ENCODE assay signal across 15 cellular contexts in the genomic region with DNA sequence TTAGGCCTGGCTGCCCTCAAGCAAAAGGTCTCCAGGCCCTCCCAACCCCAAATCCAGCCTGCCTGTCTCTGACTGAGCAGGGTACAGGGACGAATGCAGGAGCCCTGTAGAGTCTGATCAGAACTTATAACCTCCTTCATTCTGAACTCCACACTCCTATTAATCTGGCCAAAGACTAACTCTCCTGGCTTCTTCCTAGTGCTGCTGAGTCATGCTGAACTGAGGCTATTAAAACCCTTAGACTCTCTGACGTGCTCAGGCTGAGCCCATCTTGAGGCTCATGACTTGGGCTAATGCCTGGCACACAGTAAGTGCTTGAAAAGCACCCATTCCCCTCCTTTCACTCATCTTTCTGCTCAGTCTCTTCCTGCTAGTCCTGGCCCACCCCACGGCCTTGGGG.
DNase-seq lines count a peak whose midpoint lies in the region; ATAC-seq and TF ChIP-seq lines count a peak whose summit lies in the region.
"Had no signal": no experiment of that assay in that cellular context is flagged by ENCODE, and none has a peak within 500 bp of the region (broad histone marks: within the 10 kb centered on the region; RNA-seq: fewer than 3 reads in every experiment).

No MANE protein-coding gene starts in this region.

- peaks cover 64% of the 10 kb centered on the region for H3K36me3 Mint-ChIP-seq in activated naive CD4-positive, alpha-beta T cell treated with anti-CD3 and anti-CD28 coated beads, Interleukin-2, amount 10 ng/mL, durations not matched to agents 7 days and 5 days
- peaks cover 44% of the 10 kb centered on the region for H3K36me3 Mint-ChIP-seq in central memory CD8-positive, alpha-beta T cell (ENCODE audit: insufficient read depth)
- H3K36me3 Mint-ChIP-seq in stimulated activated effector memory CD8-positive, alpha-beta T cell treated with anti-CD3 and anti-CD28 coated beads, Interleukin-12 subunit alpha, Interleukin-12 subunit beta, amount 100 ng/mL, for 72 hours = peaks cover 90% of the 10 kb centered on the region
- no peaks in the 10 kb centered on the region for H3K36me3 Mint-ChIP-seq in chondrocyte (ENCODE audit: low read depth)

- no peak for DNase-seq in activated naive CD4-positive, alpha-beta T cell treated with anti-CD3 and anti-CD28 coated beads, Interleukin-2, amount 10 ng/mL, durations not matched to agents 7 days and 5 days
- DNase-seq in activated naive CD4-positive, alpha-beta T cell treated with anti-CD3 and anti-CD28 coated beads, Interleukin-2, amount 50 U/mL, for 16 hours = no peak
- DNase-seq in PC-3 = peak; percentile 50
- no peak for DNase-seq in central memory CD8-positive, alpha-beta T cell (ENCODE audit: low spot score in 2 of 2)
- no peak for DNase-seq in stimulated activated effector memory CD8-positive, alpha-beta T cell treated with anti-CD3 and anti-CD28 coated beads, Interleukin-12 subunit alpha, Interleukin-12 subunit beta, amount 100 ng/mL, for 72 hours (ENCODE audit: low spot score in 2 of 2)
- DNase-seq in cardiac septum (ENCODE audit: low spot score) = no peak
- no peak for DNase-seq in HEK293T (ENCODE audit: extremely low spot score)
- no peak for DNase-seq in chondrocyte (ENCODE audit: low spot score)
- DNase-seq: aorta, DMS53, islet precursor cell, NCI-H1436 treated with DMSO at 0.1 percent for 48 hours, NCI-H526, psoas muscle, SIG-M5 had no signal

- peak; percentile 85 for ATAC-seq in PC-3
- no peak for ATAC-seq in central memory CD8-positive, alpha-beta T cell (replicated peaks; ENCODE audit: extremely low read depth, poor library complexity, severe bottlenecking)
- no peak for ATAC-seq in stimulated activated effector memory CD8-positive, alpha-beta T cell treated with anti-CD3 and anti-CD28 coated beads, Interleukin-12 subunit alpha, Interleukin-12 subunit beta, amount 100 ng/mL, for 72 hours
- ATAC-seq: psoas muscle had no signal

- no peaks in the 10 kb centered on the region for H3K9me3 Mint-ChIP-seq in activated naive CD4-positive, alpha-beta T cell treated with anti-CD3 and anti-CD28 coated beads, Interleukin-2, amount 10 ng/mL, durations not matched to agents 7 days and 5 days
- no peaks in the 10 kb centered on the region for H3K9me3 Mint-ChIP-seq in central memory CD8-positive, alpha-beta T cell
- no peaks in the 10 kb centered on the region for H3K9me3 Mint-ChIP-seq in stimulated activated effector memory CD8-positive, alpha-beta T cell treated with anti-CD3 and anti-CD28 coated beads, Interleukin-12 subunit alpha, Interleukin-12 subunit beta, amount 100 ng/mL, for 72 hours
- peaks cover 6% of the 10 kb centered on the region for H3K9me3 Mint-ChIP-seq in chondrocyte (ENCODE audit: low read depth)

- CTCF ChIA-PET in activated naive CD4-positive, alpha-beta T cell treated with anti-CD3 and anti-CD28 coated beads, Interleukin-2, amount 10 ng/mL, durations not matched to agents 7 days and 5 days (lab: Charles Lee) = no interaction called here
- CTCF ChIA-PET in PC-3 (lab: Charles Lee) = no interaction called here
- CTCF ChIA-PET in HEK293T (lab: Yijun Ruan, JAX) = no interaction called here

- H3K9me2 ChIP-seq in PC-3 (replicated peaks; ENCODE audit: low read length) = no peaks in the 10 kb centered on the region

- no peaks in the 10 kb centered on the region for H3K27me3 ChIP-seq in PC-3 (ENCODE audit: low read length)

- intact Hi-C loops in PC-3 (cut with micrococcal nuclease) = no loop called here
- intact Hi-C loops in cardiac septum (cut with DNase I) = no loop called here

- no peak overlapping the region for H3K4me3 ChIP-seq in PC-3 (ENCODE audit: low read length)
- H3K4me3 ChIP-seq: psoas muscle had no signal

- no peak overlapping the region for H3K4me2 ChIP-seq in PC-3 (ENCODE audit: low read length)

- H3K79me2 ChIP-seq in PC-3 (ENCODE audit: low read length) = no peaks in the 10 kb centered on the region

- BruUV-seq in PC-3 (replicated peaks; lab: Mats Ljungman, UMichigan) = no TSS peak

- H3K4me1 Mint-ChIP-seq in activated naive CD4-positive, alpha-beta T cell treated with anti-CD3 and anti-CD28 coated beads, Interleukin-2, amount 10 ng/mL, durations not matched to agents 7 days and 5 days = peaks cover 6% of the 10 kb centered on the region
- H3K4me1 Mint-ChIP-seq in central memory CD8-positive, alpha-beta T cell = peaks cover 26% of the 10 kb centered on the region
- H3K4me1 Mint-ChIP-seq in stimulated activated effector memory CD8-positive, alpha-beta T cell treated with anti-CD3 and anti-CD28 coated beads, Interleukin-12 subunit alpha, Interleukin-12 subunit beta, amount 100 ng/mL, for 72 hours = peaks cover 14% of the 10 kb centered on the region
- H3K4me1 Mint-ChIP-seq in chondrocyte (ENCODE audit: low read depth) = no peaks in the 10 kb centered on the region

- no peaks in the 10 kb centered on the region for H3F3A ChIP-seq in PC-3 (ENCODE audit: low read length, unreplicated experiment)

- H3K9ac ChIP-seq in PC-3 (ENCODE audit: low read length) = no peak overlapping the region

- POLR2A ChIA-PET in PC-3 (lab: Charles Lee; ENCODE audit: unreplicated experiment) = no interaction called here
- POLR2A ChIA-PET in HEK293T (lab: Yijun Ruan, JAX) = no interaction called here

- no peak overlapping the region for H2AFZ ChIP-seq in PC-3 (ENCODE audit: low read length)

- peaks cover 4% of the 10 kb centered on the region; the same call in 1 of the 2 replicates for H3K4me1 ChIP-seq in PC-3 (ENCODE audit: insufficient read depth, low read length)
- H3K4me1 ChIP-seq: psoas muscle had no signal

- no peak overlapping the region for H3K4me3 Mint-ChIP-seq in activated naive CD4-positive, alpha-beta T cell treated with anti-CD3 and anti-CD28 coated beads, Interleukin-2, amount 10 ng/mL, durations not matched to agents 7 days and 5 days
- no peak overlapping the region for H3K4me3 Mint-ChIP-seq in central memory CD8-positive, alpha-beta T cell
- H3K4me3 Mint-ChIP-seq in stimulated activated effector memory CD8-positive, alpha-beta T cell treated with anti-CD3 and anti-CD28 coated beads, Interleukin-12 subunit alpha, Interleukin-12 subunit beta, amount 100 ng/mL, for 72 hours = no peak overlapping the region
- no peak overlapping the region for H3K4me3 Mint-ChIP-seq in chondrocyte (ENCODE audit: unreplicated experiment)

- peaks cover 11% of the 10 kb centered on the region; the same call in 1 of the 2 replicates for H3K36me3 ChIP-seq in PC-3 (ENCODE audit: low read depth, low read length)

- H3K9me3 ChIP-seq in PC-3 (ENCODE audit: low read length) = no peaks in the 10 kb centered on the region
- H3K9me3 ChIP-seq: psoas muscle had no signal

- TF ChIP-seq CTCF in PC-3 (conservative IDR thresholded peaks at IDR 0.05; ENCODE audit: low read depth, low read length) = no peak
- TF ChIP-seq CTCF in chondrocyte (IDR thresholded peaks at IDR 0.05) = no peak

- H3K27ac ChIP-seq in PC-3 (ENCODE audit: low read length) = 0 out of 2 replicates have a peak overlapping the region, but pooled peaks have one; percentile 5
- H3K27ac ChIP-seq: psoas muscle had no signal

- peak overlapping the region; percentile 69 for H3K27ac Mint-ChIP-seq in activated naive CD4-positive, alpha-beta T cell treated with anti-CD3 and anti-CD28 coated beads, Interleukin-2, amount 10 ng/mL, durations not matched to agents 7 days and 5 days
- peak overlapping the region; percentile 77 for H3K27ac Mint-ChIP-seq in central memory CD8-positive, alpha-beta T cell (ENCODE audit: low read depth)
- peak overlapping the region; percentile 88 for H3K27ac Mint-ChIP-seq in stimulated activated effector memory CD8-positive, alpha-beta T cell treated with anti-CD3 and anti-CD28 coated beads, Interleukin-12 subunit alpha, Interleukin-12 subunit beta, amount 100 ng/mL, for 72 hours
- no peak overlapping the region for H3K27ac Mint-ChIP-seq in chondrocyte (ENCODE audit: unreplicated experiment)

- no peaks in the 10 kb centered on the region for H4K20me1 ChIP-seq in PC-3 (ENCODE audit: low read length)

- no peaks in the 10 kb centered on the region for H3K27me3 Mint-ChIP-seq in activated naive CD4-positive, alpha-beta T cell treated with anti-CD3 and anti-CD28 coated beads, Interleukin-2, amount 10 ng/mL, durations not matched to agents 7 days and 5 days
- H3K27me3 Mint-ChIP-seq in central memory CD8-positive, alpha-beta T cell = no peaks in the 10 kb centered on the region
- H3K27me3 Mint-ChIP-seq in chondrocyte (ENCODE audit: low read depth) = peaks cover 8% of the 10 kb centered on the region

TF ChIP-seq in HEK293T, 16 proteins besides CTCF, POLR2A, EP300 and RAD21:
- TF ChIP-seq L3MBTL2 (conservative IDR thresholded peaks at IDR 0.05) (no peak), ELF4 (IDR thresholded peaks at IDR 0.05) (no peak), FOXA1 (IDR thresholded peaks at IDR 0.05) (no peak), FOXK2 (IDR thresholded peaks at IDR 0.05) (no peak), CTBP1 (IDR thresholded peaks at IDR 0.05; ENCODE audit: borderline replicate concordance) (no peak), HDGF (IDR thresholded peaks at IDR 0.05; ENCODE audit: borderline replicate concordance) (no peak), SUZ12 (IDR thresholded peaks at IDR 0.05) (no peak), SP1 (IDR thresholded peaks at IDR 0.05) (no peak), NFRKB (IDR thresholded peaks at IDR 0.05) (no peak)
